In genomic region chr2:148887349-148888002, GRCh38 we compare ENCODE assay signal across 8 cellular contexts. TPM values are rescaled to one million over a fixed set of nuclear protein-coding genes. Genes with fewer than 3 reads are reported as not detected.
A peak's percentile ranks its signal among the peaks of the same experiment; 100 is the strongest.
DNase-seq lines count a peak whose midpoint lies in the region; ATAC-seq and TF ChIP-seq lines count a peak whose summit lies in the region.

No MANE protein-coding gene starts in this region.

- H3K9me3 ChIP-seq in CD4-positive, alpha-beta T cell (ENCODE audit: control insufficient read depth, low read length): no peaks in the 10 kb centered on the region
- H3K9me3 ChIP-seq in OCI-LY7 (ENCODE audit: low read length): peaks cover 7% of the 10 kb centered on the region

- peaks cover 25% of the 10 kb centered on the region for H3K27me3 ChIP-seq in CD4-positive, alpha-beta T cell (ENCODE audit: control insufficient read depth, insufficient read depth, low read length)

- POLR2A ChIA-PET in CD4-positive, alpha-beta T cell (lab: Charles Lee): interaction anchor here (0.6 kb wide), 1 partner anchor 119 kb away, joined by 3 read pairs; no protein-coding TSS in a partner anchor
- POLR2A ChIA-PET in OCI-LY7 (lab: Charles Lee): no interaction called here

- ATAC-seq in CD4-positive, alpha-beta T cell (ENCODE audit: poor library complexity): no peak
- ATAC-seq in natural killer cell treated with Interleukin-12 subunit alpha and Interleukin-12 subunit beta and Interleukin-15 and Interleukin-18, amount 100 ng/mL, for 72 hours: peak in 1 of 2 donors; percentile 15

- no peaks in the 10 kb centered on the region; the same call in 1 of the 2 replicates for H3K36me3 ChIP-seq in OCI-LY7 (ENCODE audit: insufficient read depth, low read length)

- 0 out of 2 replicates have a peak, but pooled peaks cover 4% of the 10 kb centered on the region for H4K20me1 ChIP-seq in OCI-LY7 (ENCODE audit: insufficient read depth, low read length)

- intact Hi-C loops in CD4-positive, alpha-beta T cell (cut with DNase I, micrococcal nuclease): no loop called here
- intact Hi-C loops in OCI-LY7 (cut with micrococcal nuclease; ENCODE audit: unreplicated experiment): no loop called here

- DNase-seq in CD4-positive, alpha-beta T cell: no peak
- DNase-seq in NCI-H2029 treated with DMSO at 0.1 percent for 48 hours (lab: John Stamatoyannopoulos, UW) (peak; percentile 55), choroid plexus epithelial cell (ENCODE audit: low read depth) (no peak), OCI-LY7 (ENCODE audit: low spot score) (no peak), amniotic stem cell (lab: John Stamatoyannopoulos, UW) (no peak), NCI-H82 (lab: John Stamatoyannopoulos, UW) (no peak)
- no peak for DNase-seq in natural killer cell treated with Interleukin-12 subunit alpha and Interleukin-12 subunit beta and Interleukin-15 and Interleukin-18, amount 100 ng/mL, for 72 hours (ENCODE audit: low spot score)
- DNase-seq in stimulated activated CD4-positive, alpha-beta T cell treated with anti-CD3 and anti-CD28 coated beads, Interleukin-12 subunit alpha, Interleukin-12 subunit beta, amount 100 ng/mL, for 4 hours: no peak

- CTCF ChIA-PET in CD4-positive, alpha-beta T cell (lab: Charles Lee): no interaction called here
- CTCF ChIA-PET in OCI-LY7 (lab: Charles Lee; ENCODE audit: unreplicated experiment): interaction anchor here (0.6 kb wide), 2 partner anchors 65 to 441 kb away, joined by 3 to 10 read pairs; no protein-coding TSS in a partner anchor

- no peak overlapping the region for H3K4me2 ChIP-seq in OCI-LY7 (ENCODE audit: low read length)

- H3K79me2 ChIP-seq in OCI-LY7 (ENCODE audit: insufficient read depth, low read depth, low read length): no peaks in the 10 kb centered on the region

- BruUV-seq in OCI-LY7 (replicated peaks; lab: Mats Ljungman, UMichigan): no TSS peak

- H3K4me1 ChIP-seq in OCI-LY7 (ENCODE audit: insufficient read depth, low read length, poor library complexity, severe bottlenecking): no peaks in the 10 kb centered on the region

- no peak overlapping the region for H3K27ac ChIP-seq in CD4-positive, alpha-beta T cell (ENCODE audit: low read depth, low read length)
- no peak overlapping the region for H3K27ac ChIP-seq in OCI-LY7 (ENCODE audit: low read depth, low read length, poor library complexity, severe bottlenecking)

- H3K4me3 ChIP-seq in choroid plexus epithelial cell (ENCODE audit: low read depth, low read length): peak overlapping the region; percentile 29
- no peak overlapping the region for H3K4me3 ChIP-seq in OCI-LY7 (ENCODE audit: low read depth, low read length, poor library complexity, severe bottlenecking)

- peak overlapping the region; percentile 71 for H3K4me3 Mint-ChIP-seq in CD4-positive, alpha-beta T cell
- peak overlapping the region; percentile 66 for H3K4me3 Mint-ChIP-seq in natural killer cell treated with Interleukin-12 subunit alpha and Interleukin-12 subunit beta and Interleukin-15 and Interleukin-18, amount 100 ng/mL, for 72 hours

- H2AFZ ChIP-seq in OCI-LY7 (ENCODE audit: low read length): no peak overlapping the region

- no peaks in the 10 kb centered on the region for H3K9me2 ChIP-seq in OCI-LY7 (ENCODE audit: insufficient read depth, low read length)

- no peaks in the 10 kb centered on the region for H3K9me3 Mint-ChIP-seq in CD4-positive, alpha-beta T cell
- H3K9me3 Mint-ChIP-seq in natural killer cell treated with Interleukin-12 subunit alpha and Interleukin-12 subunit beta and Interleukin-15 and Interleukin-18, amount 100 ng/mL, for 72 hours: no peaks in the 10 kb centered on the region

- H3K27me3 Mint-ChIP-seq in CD4-positive, alpha-beta T cell: peaks cover 60% of the 10 kb centered on the region
- peaks cover 29 to 47% of the 10 kb centered on the region in 2 donors for H3K27me3 Mint-ChIP-seq in natural killer cell treated with Interleukin-12 subunit alpha and Interleukin-12 subunit beta and Interleukin-15 and Interleukin-18, amount 100 ng/mL, for 72 hours

- H3K4me1 Mint-ChIP-seq in CD4-positive, alpha-beta T cell (ENCODE audit: low read depth): peaks cover 17% of the 10 kb centered on the region
- H3K4me1 Mint-ChIP-seq in natural killer cell treated with Interleukin-12 subunit alpha and Interleukin-12 subunit beta and Interleukin-15 and Interleukin-18, amount 100 ng/mL, for 72 hours (ENCODE audit: low read depth in 2 of 2): peaks cover 5 to 8% of the 10 kb centered on the region in 2 donors

- H3K36me3 Mint-ChIP-seq in CD4-positive, alpha-beta T cell (ENCODE audit: low read depth): no peaks in the 10 kb centered on the region
- no peaks in the 10 kb centered on the region for H3K36me3 Mint-ChIP-seq in natural killer cell treated with Interleukin-12 subunit alpha and Interleukin-12 subunit beta and Interleukin-15 and Interleukin-18, amount 100 ng/mL, for 72 hours

- H3K27ac Mint-ChIP-seq in CD4-positive, alpha-beta T cell: no peak overlapping the region
- H3K27ac Mint-ChIP-seq in natural killer cell treated with Interleukin-12 subunit alpha and Interleukin-12 subunit beta and Interleukin-15 and Interleukin-18, amount 100 ng/mL, for 72 hours: no peak overlapping the region

- TF ChIP-seq CTCF in CD4-positive, alpha-beta T cell (IDR thresholded peaks at IDR 0.05): no peak
- TF ChIP-seq CTCF in choroid plexus epithelial cell (conservative IDR thresholded peaks at IDR 0.05; ENCODE audit: low read depth, low read length) (no peak), OCI-LY7 (conservative IDR thresholded peaks at IDR 0.05; ENCODE audit: low read length) (no peak)

RNA-seq across cellular contexts. Expression of gene KIF5C, which starts 12.4 kb away (rescaled TPM):
- 1 to 10 TPM; 7.3 to 8.1 TPM for total RNA-seq in CD4-positive, alpha-beta T cell
- total RNA-seq in natural killer cell treated with Interleukin-12 subunit alpha and Interleukin-12 subunit beta and Interleukin-15 and Interleukin-18, amount 100 ng/mL, for 72 hours: 1 to 10 TPM; 2.6 to 8.6 TPM
- 8.1 and 15.2 TPM in 2 replicates for total RNA-seq in OCI-LY7 (2014; rRNA removed; shearing (Covaris generic))
- total RNA-seq in OCI-LY7 (2022): 18.0 and 22.2 TPM in 2 replicates
